ENCODE assay signal across 8 cellular contexts in genomic region chr6:26124550-26125014, GRCh38. TPM values are rescaled to one million over a fixed set of nuclear protein-coding genes. Genes with fewer than 3 reads are reported as not detected.
DNase-seq lines count a peak whose midpoint lies in the region; ATAC-seq and TF ChIP-seq lines count a peak whose summit lies in the region.

No MANE protein-coding gene starts in this region.

- H3K27me3 ChIP-seq in HUES64 (ENCODE audit: insufficient read depth, low read length): no peaks in the 10 kb centered on the region
- H3K27me3 ChIP-seq in heart left ventricle: no peaks in the 10 kb centered on the region

- H3K27ac Mint-ChIP-seq in activated CD4-positive, alpha-beta memory T cell treated with anti-CD3 and anti-CD28 coated beads for 36 hours: peak overlapping the region; percentile 100

- peaks cover 8% of the 10 kb centered on the region for H3K27me3 Mint-ChIP-seq in activated CD4-positive, alpha-beta memory T cell treated with anti-CD3 and anti-CD28 coated beads for 36 hours

- CTCF ChIA-PET in activated CD4-positive, alpha-beta memory T cell treated with anti-CD3 and anti-CD28 coated beads for 36 hours (lab: Charles Lee): interaction anchor here (0.6 to 1.7 kb wide), 9 partner anchors 18 to 92 kb away, joined by 3 to 10 read pairs (median 3); a partner anchor contains a TSS

- H3K4me1 ChIP-seq in HUES64 (ENCODE audit: insufficient read depth, low read length) (peaks cover 25% of the 10 kb centered on the region), heart left ventricle (peaks cover 0 to 39% (median 22%) of the 10 kb centered on the region in 12 donors)

- DNase-seq in DMS53 (lab: John Stamatoyannopoulos, UW) (peak; percentile 63), heart left ventricle (no peak), skeletal muscle cell (ENCODE audit: low read depth) (no peak), activated gamma-delta T cell (lab: John Stamatoyannopoulos, UW) (no peak)
- no peak for DNase-seq in activated CD4-positive, alpha-beta memory T cell treated with anti-CD3 and anti-CD28 coated beads for 36 hours
- no peak for DNase-seq in central memory CD4-positive, alpha-beta T cell

- TF ChIP-seq POLR2A in heart left ventricle (IDR thresholded peaks at IDR 0.05): no peak

- POLR2A ChIA-PET in activated CD4-positive, alpha-beta memory T cell treated with anti-CD3 and anti-CD28 coated beads for 36 hours (lab: Charles Lee): interaction anchor here (0.7 to 6.4 kb wide), 47 partner anchors 8 to 1768 kb away, joined by 3 to 863 read pairs (median 10); a partner anchor contains a TSS

- peaks cover 4% of the 10 kb centered on the region for H3K9me3 Mint-ChIP-seq in activated CD4-positive, alpha-beta memory T cell treated with anti-CD3 and anti-CD28 coated beads for 36 hours

- H3K4me1 Mint-ChIP-seq in activated CD4-positive, alpha-beta memory T cell treated with anti-CD3 and anti-CD28 coated beads for 36 hours (ENCODE audit: low read depth): peaks cover 42% of the 10 kb centered on the region

- ATAC-seq in heart left ventricle (peak in 3 of 4 donors; percentile 1 to 3 (median 1)), HG03571 (IDR thresholded peaks at IDR 0.05; ENCODE audit: unreplicated experiment) (no peak)

- peaks cover 30% of the 10 kb centered on the region for H3K36me3 Mint-ChIP-seq in activated CD4-positive, alpha-beta memory T cell treated with anti-CD3 and anti-CD28 coated beads for 36 hours

- WGBS in HUES64: under 1% methylated on average over 13 of the region's 15 CpGs
- WGBS in heart left ventricle, 4 donors: 0 to 1% (median 0%) methylated on average over 13 to 15 of the region's 15 CpGs

- H3K27ac ChIP-seq in HUES64 (ENCODE audit: low read depth, low read length) (peak overlapping the region; percentile 91), heart left ventricle (peak overlapping the region; percentile 83 to 99 (median 98))

- H3K9ac ChIP-seq in HUES64 (ENCODE audit: low read depth, low read length): peak overlapping the region; percentile 98

- intact Hi-C loops in activated CD4-positive, alpha-beta memory T cell treated with anti-CD3 and anti-CD28 coated beads for 36 hours (cut with micrococcal nuclease): loop anchor here (1.0 to 10.0 kb wide), 4 partner anchors 92 to 1710 kb away; a partner anchor contains a TSS
- intact Hi-C loops in heart left ventricle (cut with DNase I): loop anchor here in 9 of 10 donors (1.0 to 10.0 kb wide), 12 partner anchors 21 to 163 kb away; a partner anchor contains a TSS

- no peaks in the 10 kb centered on the region for H3K9me3 ChIP-seq in HUES64 (ENCODE audit: insufficient read depth, low read depth, low read length)
- H3K9me3 ChIP-seq in heart left ventricle: no peaks in the 10 kb centered on the region

- H3K4me3 ChIP-seq in HUES64 (ENCODE audit: low read length) (peak overlapping the region; percentile 95), heart left ventricle (peak overlapping the region; percentile 73 to 97 (median 82)), skeletal muscle cell (ENCODE audit: low read depth, low read length) (peak overlapping the region; percentile 98)

- H3K36me3 ChIP-seq in HUES64 (ENCODE audit: insufficient read depth, low read length): peaks cover 10% of the 10 kb centered on the region; the same call in 1 of the 2 replicates
- H3K36me3 ChIP-seq in heart left ventricle: peaks cover 0 to 25% (median 20%) of the 10 kb centered on the region in 9 donors

- H3K4me3 Mint-ChIP-seq in activated CD4-positive, alpha-beta memory T cell treated with anti-CD3 and anti-CD28 coated beads for 36 hours: peak overlapping the region; percentile 95

- TF ChIP-seq CTCF in heart left ventricle (IDR thresholded peaks at IDR 0.05): no peak

RNA-seq across cellular contexts. Expression of gene HFE, which starts 37.4 kb away (rescaled TPM):
- 0.35 TPM for polyA plus RNA-seq in HUES64 (2013, experiment 1 of 2)
- 1.0 TPM for polyA plus RNA-seq in HUES64 (2013, experiment 2 of 2)
- 1 to 10 TPM; 1.0 to 1.4 TPM for total RNA-seq in activated CD4-positive, alpha-beta memory T cell treated with anti-CD3 and anti-CD28 coated beads for 36 hours
- total RNA-seq in heart left ventricle: 10 to 100 TPM in 1 of 9 donors, 1 to 10 TPM in 8; 1.9 to 13.9 (median 3.0) TPM
- 1 to 10 TPM; 1.6 to 1.7 TPM for polyA plus RNA-seq in heart left ventricle
